In the genomic region with DNA sequence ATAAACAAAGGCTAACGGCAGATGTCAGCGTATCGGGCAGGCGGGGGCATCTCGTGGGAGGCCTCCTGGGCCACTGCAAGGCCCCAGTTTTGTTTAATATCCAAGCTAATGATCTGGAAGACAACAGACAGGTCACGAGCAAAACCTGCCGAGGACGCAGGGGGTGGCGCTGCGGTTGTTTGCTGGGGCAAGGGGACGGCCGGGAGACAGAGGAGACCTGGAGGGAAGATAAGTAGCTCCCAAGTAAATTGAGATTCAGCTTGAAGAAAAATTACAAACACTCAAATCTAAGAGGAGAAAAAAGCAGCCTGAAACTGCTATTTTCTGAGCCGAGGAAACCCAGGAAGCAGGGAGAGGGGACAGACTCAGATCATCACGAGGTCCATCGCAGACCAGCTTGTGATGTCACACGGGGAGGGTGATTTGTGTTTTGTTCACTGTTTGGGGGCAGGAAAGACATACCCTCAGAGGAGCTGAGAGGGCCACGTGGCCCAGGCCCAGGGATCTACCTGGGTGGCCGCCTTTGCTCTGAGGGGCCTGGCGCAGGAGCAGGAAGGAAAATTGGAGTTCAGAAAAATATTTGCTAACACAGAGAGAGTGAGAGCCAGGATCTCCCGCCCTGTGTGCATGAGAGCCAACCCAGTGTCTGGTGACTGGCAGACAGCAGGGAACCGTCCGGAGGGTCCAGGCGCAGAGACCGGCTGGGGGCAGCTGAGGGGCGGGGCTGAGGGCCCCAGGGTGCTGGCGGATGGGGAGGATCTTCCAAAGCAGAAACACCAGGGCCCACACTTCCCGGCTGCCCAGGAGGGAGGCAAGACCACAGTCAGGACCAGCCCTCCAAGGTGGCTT, we compare ENCODE assay signal across 1 cellular context.
TF ChIP-seq lines count a peak whose summit lies in the region.

No MANE protein-coding gene starts in this region.

TF ChIP-seq in A549, 52 proteins besides CTCF, POLR2A, EP300 and RAD21 (continued from another document):
- TF ChIP-seq, protein P1, sequence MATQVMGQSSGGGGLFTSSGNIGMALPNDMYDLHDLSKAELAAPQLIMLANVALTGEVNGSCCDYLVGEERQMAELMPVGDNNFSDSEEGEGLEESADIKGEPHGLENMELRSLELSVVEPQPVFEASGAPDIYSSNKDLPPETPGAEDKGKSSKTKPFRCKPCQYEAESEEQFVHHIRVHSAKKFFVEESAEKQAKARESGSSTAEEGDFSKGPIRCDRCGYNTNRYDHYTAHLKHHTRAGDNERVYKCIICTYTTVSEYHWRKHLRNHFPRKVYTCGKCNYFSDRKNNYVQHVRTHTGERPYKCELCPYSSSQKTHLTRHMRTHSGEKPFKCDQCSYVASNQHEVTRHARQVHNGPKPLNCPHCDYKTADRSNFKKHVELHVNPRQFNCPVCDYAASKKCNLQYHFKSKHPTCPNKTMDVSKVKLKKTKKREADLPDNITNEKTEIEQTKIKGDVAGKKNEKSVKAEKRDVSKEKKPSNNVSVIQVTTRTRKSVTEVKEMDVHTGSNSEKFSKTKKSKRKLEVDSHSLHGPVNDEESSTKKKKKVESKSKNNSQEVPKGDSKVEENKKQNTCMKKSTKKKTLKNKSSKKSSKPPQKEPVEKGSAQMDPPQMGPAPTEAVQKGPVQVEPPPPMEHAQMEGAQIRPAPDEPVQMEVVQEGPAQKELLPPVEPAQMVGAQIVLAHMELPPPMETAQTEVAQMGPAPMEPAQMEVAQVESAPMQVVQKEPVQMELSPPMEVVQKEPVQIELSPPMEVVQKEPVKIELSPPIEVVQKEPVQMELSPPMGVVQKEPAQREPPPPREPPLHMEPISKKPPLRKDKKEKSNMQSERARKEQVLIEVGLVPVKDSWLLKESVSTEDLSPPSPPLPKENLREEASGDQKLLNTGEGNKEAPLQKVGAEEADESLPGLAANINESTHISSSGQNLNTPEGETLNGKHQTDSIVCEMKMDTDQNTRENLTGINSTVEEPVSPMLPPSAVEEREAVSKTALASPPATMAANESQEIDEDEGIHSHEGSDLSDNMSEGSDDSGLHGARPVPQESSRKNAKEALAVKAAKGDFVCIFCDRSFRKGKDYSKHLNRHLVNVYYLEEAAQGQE (IDR thresholded peaks at IDR 0.05), result no peak
